ENCODE assay signal across 27 cellular contexts in genomic region chr12:75852956-75853355, GRCh38.
"Had no signal": no experiment of that assay in that cellular context is flagged by ENCODE, and none has a peak within 500 bp of the region (broad histone marks: within the 10 kb centered on the region; RNA-seq: fewer than 3 reads in every experiment).

No MANE protein-coding gene starts in this region.

- ATAC-seq: activated naive CD8-positive, alpha-beta T cell treated with anti-CD3 and anti-CD28 coated beads, Interleukin-2, amount 50 U/mL, for 24 hours; activated T-helper 17 cell treated with anti-CD3 and anti-CD28 coated beads, Interleukin-2, amount 50 U/mL, for 72 hours; natural killer cell treated with Interleukin-12 subunit alpha and Interleukin-12 subunit beta and Interleukin-15 and Interleukin-18, amount 100 ng/mL, for 72 hours; right lobe of liver had no signal

- H3K4me3 ChIP-seq: breast epithelium, ovary, right lobe of liver, vagina had no signal

- H3K4me3 Mint-ChIP-seq: activated CD4-positive, alpha-beta memory T cell treated with anti-CD3 and anti-CD28 coated beads, Interleukin-2, amount 10 ng/mL, durations not matched to agents 7 days and 5 days; activated CD4-positive, alpha-beta T cell treated with anti-CD3 and anti-CD28 coated beads, Interleukin-2, amount 10 ng/mL, durations not matched to agents 7 days and 5 days; activated naive CD8-positive, alpha-beta T cell treated with anti-CD3 and anti-CD28 coated beads, Interleukin-2, amount 50 U/mL, for 24 hours; activated T-cell treated with anti-CD3 and anti-CD28 coated beads, Interleukin-2, amount 50 U/mL, for 24 hours; activated T-helper 17 cell treated with anti-CD3 and anti-CD28 coated beads, Interleukin-2, amount 50 U/mL, for 72 hours; central memory CD8-positive, alpha-beta T cell; dendritic cell treated with granulocyte-macrophage colony-stimulating factor and Interleukin-4, amounts not matched to agents 40 ng/mL and 50 ng/mL, for 4 days; memory B cell; natural killer cell treated with Interleukin-12 subunit alpha and Interleukin-12 subunit beta and Interleukin-15 and Interleukin-18, amount 100 ng/mL, for 72 hours; WTC11 had no signal

- H3K9me3 ChIP-seq: breast epithelium, ovary, right lobe of liver, vagina had no signal

- H3K4me1 Mint-ChIP-seq: activated CD4-positive, alpha-beta memory T cell treated with anti-CD3 and anti-CD28 coated beads, Interleukin-2, amount 10 ng/mL, durations not matched to agents 7 days and 5 days; activated T-helper 17 cell treated with anti-CD3 and anti-CD28 coated beads, Interleukin-2, amount 50 U/mL, for 72 hours; central memory CD8-positive, alpha-beta T cell; memory B cell had no signal

- H3K36me3 Mint-ChIP-seq: memory B cell; natural killer cell treated with Interleukin-12 subunit alpha and Interleukin-12 subunit beta and Interleukin-15 and Interleukin-18, amount 100 ng/mL, for 72 hours; WTC11 had no signal

- H3K27me3 ChIP-seq: breast epithelium, ovary, right lobe of liver, vagina had no signal

- H3K27ac Mint-ChIP-seq: activated CD4-positive, alpha-beta memory T cell treated with anti-CD3 and anti-CD28 coated beads, Interleukin-2, amount 10 ng/mL, durations not matched to agents 7 days and 5 days; activated CD4-positive, alpha-beta T cell treated with anti-CD3 and anti-CD28 coated beads, Interleukin-2, amount 10 ng/mL, durations not matched to agents 7 days and 5 days; activated naive CD8-positive, alpha-beta T cell treated with anti-CD3 and anti-CD28 coated beads, Interleukin-2, amount 50 U/mL, for 24 hours; activated T-cell treated with anti-CD3 and anti-CD28 coated beads, Interleukin-2, amount 50 U/mL, for 24 hours; activated T-helper 17 cell treated with anti-CD3 and anti-CD28 coated beads, Interleukin-2, amount 50 U/mL, for 72 hours; dendritic cell treated with granulocyte-macrophage colony-stimulating factor and Interleukin-4, amounts not matched to agents 40 ng/mL and 50 ng/mL, for 4 days; memory B cell; natural killer cell treated with Interleukin-12 subunit alpha and Interleukin-12 subunit beta and Interleukin-15 and Interleukin-18, amount 100 ng/mL, for 72 hours; progenitor cell of endocrine pancreas; WTC11 had no signal

- H3K9me3 Mint-ChIP-seq: activated CD4-positive, alpha-beta memory T cell treated with anti-CD3 and anti-CD28 coated beads, Interleukin-2, amount 10 ng/mL, durations not matched to agents 7 days and 5 days; activated CD4-positive, alpha-beta T cell treated with anti-CD3 and anti-CD28 coated beads, Interleukin-2, amount 10 ng/mL, durations not matched to agents 7 days and 5 days; activated naive CD8-positive, alpha-beta T cell treated with anti-CD3 and anti-CD28 coated beads, Interleukin-2, amount 50 U/mL, for 24 hours; activated T-cell treated with anti-CD3 and anti-CD28 coated beads, Interleukin-2, amount 50 U/mL, for 24 hours; activated T-helper 17 cell treated with anti-CD3 and anti-CD28 coated beads, Interleukin-2, amount 50 U/mL, for 72 hours; central memory CD8-positive, alpha-beta T cell; dendritic cell treated with granulocyte-macrophage colony-stimulating factor and Interleukin-4, amounts not matched to agents 40 ng/mL and 50 ng/mL, for 4 days; memory B cell; natural killer cell treated with Interleukin-12 subunit alpha and Interleukin-12 subunit beta and Interleukin-15 and Interleukin-18, amount 100 ng/mL, for 72 hours; WTC11 had no signal

- H3K4me1 ChIP-seq: breast epithelium, right lobe of liver had no signal

- H3K36me3 ChIP-seq: breast epithelium, ovary, right lobe of liver, vagina had no signal

- H3K27ac ChIP-seq: breast epithelium, ovary, right lobe of liver, vagina had no signal

- DNase-seq: activated CD4-positive, alpha-beta memory T cell treated with anti-CD3 and anti-CD28 coated beads, Interleukin-2, amount 10 ng/mL, durations not matched to agents 7 days and 5 days; activated CD4-positive, alpha-beta T cell treated with anti-CD3 and anti-CD28 coated beads for 1 hour; activated CD4-positive, alpha-beta T cell treated with anti-CD3 and anti-CD28 coated beads, Interleukin-2, amount 10 ng/mL, durations not matched to agents 7 days and 5 days; activated CD8-positive, alpha-beta memory T cell treated with anti-CD3 and anti-CD28 coated beads, Interleukin-2, amount 50 U/mL, for 48 hours; activated gamma-delta T cell treated with Interleukin-2 at 50 U/mL for 16 hours; activated naive CD4-positive, alpha-beta T cell treated with anti-CD3 and anti-CD28 coated beads, Interleukin-2, amount 50 U/mL, for 16 hours; activated naive CD8-positive, alpha-beta T cell treated with anti-CD3 and anti-CD28 coated beads, Interleukin-2, amount 50 U/mL, for 24 hours; activated T-cell treated with anti-CD3 and anti-CD28 coated beads, Interleukin-2, amount 50 U/mL, for 24 hours; amygdala; effector CD4-positive, alpha-beta T cell; head of caudate nucleus; hippocampal formation; kidney; ovary; right lobe of liver; stimulated activated CD4-positive, alpha-beta T cell treated with anti-CD3 and anti-CD28 coated beads, Interleukin-2, amount 100 ng/mL, for 48 hours; stimulated activated naive CD4-positive, alpha-beta T cell treated with Interleukin-2 at 50 U/mL for 16 hours; trophoblast cell had no signal
